ENCODE assay signal across 8 cellular contexts in genomic region chr12:75489613-75490210, GRCh38. TPM values are rescaled to one million over a fixed set of nuclear protein-coding genes. Genes with fewer than 3 reads are reported as not detected.
DNase-seq lines count a peak whose midpoint lies in the region; ATAC-seq and TF ChIP-seq lines count a peak whose summit lies in the region.

No MANE protein-coding gene starts in this region.

- intact Hi-C loops in CD14-positive monocyte (cut with micrococcal nuclease), result loop anchor here (5.0 to 10.0 kb wide), 3 partner anchors 47 to 545 kb away; partner anchors contain the start of genes CAPS2 (in 2 of the 2), GLIPR1L1 (in 2 of the 2) and PHLDA1 (in 1 of the 2)
- intact Hi-C loops in cardiac septum (cut with DNase I), result loop anchor here (10.0 kb wide), 1 partner anchor 95 kb away; the partner anchor contains the start of gene GLIPR1L2

- peaks cover 51% of the 10 kb centered on the region for H3K4me1 Mint-ChIP-seq in CD14-positive monocyte

- peak overlapping the region; percentile 6 to 65 (median 31) for H3K27ac Mint-ChIP-seq in CD14-positive monocyte

- H3K9me3 Mint-ChIP-seq in CD14-positive monocyte, result no peaks in the 10 kb centered on the region

- ATAC-seq in GM21723 (IDR thresholded peaks at IDR 0.05; ENCODE audit: unreplicated experiment) (peak; percentile 49), HG02981 (IDR thresholded peaks at IDR 0.05; ENCODE audit: unreplicated experiment) (no peak)

- no peak overlapping the region for H3K4me3 Mint-ChIP-seq in CD14-positive monocyte

- H3K27me3 Mint-ChIP-seq in CD14-positive monocyte (ENCODE audit: low read depth in 3 of 3), result no peaks in the 10 kb centered on the region

- peak overlapping the region; percentile 68 for H3K27ac ChIP-seq in epithelial cell of prostate

- TF ChIP-seq CTCF in CD14-positive monocyte (IDR thresholded peaks at IDR 0.05), result no peak

- peaks cover 75 to 90% of the 10 kb centered on the region in 2 donors for H3K36me3 Mint-ChIP-seq in CD14-positive monocyte

- DNase-seq in CD14-positive monocyte (ENCODE audit: low spot score), result no peak
- DNase-seq in RPMI7951 (ENCODE audit: low read depth), result peak; percentile 47
- no peak for DNase-seq in epithelial cell of prostate (ENCODE audit: low read depth, low spot score)
- DNase-seq in cerebellum (ENCODE audit: low spot score), result no peak
- no peak for DNase-seq in cardiac septum (ENCODE audit: low spot score)
- no peak for DNase-seq in GM19238 (ENCODE audit: insufficient read length, low spot score)

RNA-seq across cellular contexts. Expression of gene GLIPR1, which starts 9.2 kb away (rescaled TPM):
- 100 to 1,000 TPM; 687 to 794 TPM for polyA plus RNA-seq in CD14-positive monocyte
- 36.8 and 46.3 TPM in 2 replicates for total RNA-seq in RPMI7951 (2014; rRNA removed; shearing (Covaris generic))
- total RNA-seq in cerebellum (2.9 TPM), cardiac septum (7.8 TPM)

RNA-seq across cellular contexts. Expression of gene KRR1, which starts 21.7 kb away (rescaled TPM):
- 10 to 100 TPM in 1 of 2 donors, 1 to 10 TPM in 1; 9.0 to 14.4 TPM for polyA plus RNA-seq in CD14-positive monocyte
- 48.3 and 48.7 TPM in 2 replicates for total RNA-seq in RPMI7951 (2014; rRNA removed; shearing (Covaris generic))
- 41.6 TPM for total RNA-seq in cerebellum
- total RNA-seq in cardiac septum, result 38.1 TPM
